ENCODE assay signal across 8 cellular contexts in the genomic region with DNA sequence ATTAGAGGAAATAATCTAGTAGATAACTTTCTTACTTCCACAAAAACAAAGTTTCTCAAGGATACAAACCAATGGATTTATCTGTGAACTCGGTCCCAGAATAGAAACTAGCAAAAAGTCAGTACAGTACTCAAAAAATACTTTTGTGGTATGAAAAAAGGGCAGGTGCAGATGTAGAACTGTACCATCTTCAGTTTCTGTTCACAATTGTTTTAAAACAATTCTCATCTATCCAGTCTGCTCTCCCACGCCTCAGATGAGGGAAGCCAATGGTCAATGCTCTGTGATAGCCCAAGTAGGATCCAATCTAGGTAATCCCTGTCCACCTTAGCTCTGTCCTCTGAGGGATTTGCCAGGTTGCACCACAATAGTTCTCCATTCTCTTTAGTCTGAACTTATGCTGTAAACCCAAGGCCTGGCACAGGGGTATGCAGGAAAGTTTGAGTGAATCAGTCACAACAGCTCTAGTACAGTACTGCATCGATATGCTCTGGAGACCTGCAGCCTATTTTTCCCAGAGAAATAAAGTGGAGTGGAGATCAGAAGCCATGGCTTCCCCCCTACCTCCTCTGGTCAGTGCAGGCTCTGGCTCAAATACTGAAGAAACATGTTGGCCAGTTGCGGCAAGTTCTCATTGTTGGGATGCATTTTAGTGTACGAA. TPM values are rescaled to one million over a fixed set of nuclear protein-coding genes. Genes with fewer than 3 reads are reported as not detected.
DNase-seq lines count a peak whose midpoint lies in the region; ATAC-seq and TF ChIP-seq lines count a peak whose summit lies in the region.

No MANE protein-coding gene starts in this region.

- 56 to 74% methylated on average over 2 to 5 of the region's 5 CpGs for WGBS in esophagus squamous epithelium, 2 donors

- H3K27ac ChIP-seq in RWPE1 (peak overlapping the region; percentile 83), esophagus squamous epithelium (peak overlapping the region in 2 of 4 donors; percentile 92 to 94), gastrocnemius medialis (peak overlapping the region in 3 of 4 donors; percentile 79 to 88 (median 87))

- POLR2A ChIA-PET in RWPE1 (lab: Yijun Ruan, JAX; ENCODE audit: low non-redundant PET): no interaction called here

- ATAC-seq in GM21423 (IDR thresholded peaks at IDR 0.05; ENCODE audit: unreplicated experiment) (peak; percentile 28), gastrocnemius medialis (no peak), HG03565 (IDR thresholded peaks at IDR 0.05; ENCODE audit: unreplicated experiment) (no peak)

- H3K36me3 ChIP-seq in BE2C (no peaks in the 10 kb centered on the region), esophagus squamous epithelium (peaks cover 0 to 11% (median 0%) of the 10 kb centered on the region in 3 donors), gastrocnemius medialis (no peaks in the 10 kb centered on the region)

- TF ChIP-seq POLR2A in esophagus squamous epithelium (IDR thresholded peaks at IDR 0.05) (no peak), gastrocnemius medialis (IDR thresholded peaks at IDR 0.05) (no peak)

- DNase-seq in BE2C (no peak), RWPE1 (ENCODE audit: low spot score) (no peak), esophagus squamous epithelium (lab: John Stamatoyannopoulos, UW) (no peak), gastrocnemius medialis (no peak), NCI-H146 treated with DMSO at 0.1 percent for 48 hours (lab: John Stamatoyannopoulos, UW; ENCODE audit: unreplicated experiment) (no peak), NCI-H2227 treated with DMSO at 0.1 percent for 48 hours (lab: John Stamatoyannopoulos, UW) (no peak)

- H3K27me3 ChIP-seq in BE2C (no peaks in the 10 kb centered on the region), esophagus squamous epithelium (no peaks in the 10 kb centered on the region), gastrocnemius medialis (no peaks in the 10 kb centered on the region)

- no peak for TF ChIP-seq CTCF in BE2C (IDR thresholded peaks at IDR 0.05; ENCODE audit: low read depth, low read length)
- no peak for TF ChIP-seq CTCF in RWPE1 (conservative IDR thresholded peaks at IDR 0.05; ENCODE audit: low read depth)
- no peak for TF ChIP-seq CTCF in esophagus squamous epithelium (IDR thresholded peaks at IDR 0.05)
- TF ChIP-seq CTCF in gastrocnemius medialis (IDR thresholded peaks at IDR 0.05 in 4 of 5, conservative IDR thresholded peaks at IDR 0.05 in 1 of 5): no peak

- intact Hi-C loops in esophagus squamous epithelium (cut with DNase I): no loop called here
- intact Hi-C loops in gastrocnemius medialis (cut with DNase I; ENCODE audit: low total_unique reads): no loop called here

- H3K9me3 ChIP-seq in BE2C (no peaks in the 10 kb centered on the region), esophagus squamous epithelium (no peaks in the 10 kb centered on the region), gastrocnemius medialis (no peaks in the 10 kb centered on the region)

- in situ Hi-C loops in gastrocnemius medialis (cut with MboI; ENCODE audit: low sequenced_read_pairs in 4 of 4): no loop called here

- H3K4me1 ChIP-seq in BE2C: no peaks in the 10 kb centered on the region
- peaks cover 14 to 38% (median 16%) of the 10 kb centered on the region in 3 donors for H3K4me1 ChIP-seq in esophagus squamous epithelium
- H3K4me1 ChIP-seq in gastrocnemius medialis: peaks cover 15 to 16% of the 10 kb centered on the region in 2 donors

- CTCF ChIA-PET in RWPE1 (lab: Yijun Ruan, JAX): no interaction called here

- peak overlapping the region; percentile 80 for H3K4me3 ChIP-seq in BE2C (ENCODE audit: low read depth, low read length)
- peak overlapping the region; percentile 71 to 96 (median 83) for H3K4me3 ChIP-seq in esophagus squamous epithelium
- H3K4me3 ChIP-seq in gastrocnemius medialis: peak overlapping the region; percentile 80 to 95 (median 86)

RNA-seq across cellular contexts. Expression of gene KTI12, which starts 1.4 kb away (rescaled TPM):
- polyA plus RNA-seq in BE2C (2012; ENCODE audit: insufficient read depth, insufficient read length, low read depth): 17.6 TPM
- 1 to 10 TPM; 4.8 to 8.6 (median 7.7) TPM for total RNA-seq in esophagus squamous epithelium
- 1 to 10 TPM; 3.4 to 5.9 (median 5.1) TPM for total RNA-seq in gastrocnemius medialis

RNA-seq across cellular contexts. Expression of gene TXNDC12, which starts 22.7 kb away (rescaled TPM):
- polyA plus RNA-seq in BE2C (2012; ENCODE audit: insufficient read depth, insufficient read length, low read depth): 91.7 TPM
- total RNA-seq in esophagus squamous epithelium (10 to 100 TPM; 16.6 to 29.8 (median 23.2) TPM), gastrocnemius medialis (10 to 100 TPM; 19.8 to 25.3 (median 23.3) TPM)

RNA-seq across cellular contexts. Expression of gene BTF3L4, which starts 23.8 kb away (rescaled TPM):
- polyA plus RNA-seq in BE2C (2012; ENCODE audit: insufficient read depth, insufficient read length, low read depth): 36.2 TPM
- total RNA-seq in esophagus squamous epithelium (10 to 100 TPM; 33.8 to 46.5 (median 37.0) TPM), gastrocnemius medialis (10 to 100 TPM; 68.4 to 92.9 (median 72.4) TPM)

RNA-seq across cellular contexts. Expression of gene RAB3B, which starts 41.8 kb away (rescaled TPM):
- polyA plus RNA-seq in BE2C (2012; ENCODE audit: insufficient read depth, insufficient read length, low read depth): 0.06 TPM
- total RNA-seq in esophagus squamous epithelium (under 1 TPM in 3 of 4 donors, not detected in 1; under 0.01 TPM), gastrocnemius medialis (under 1 TPM in 2 of 4 donors, not detected in 2; 0.02 to 0.04 TPM)
